In genomic region chr19:23770672-23771250, GRCh38 we compare ENCODE assay signal across 18 cellular contexts. TPM values are rescaled to one million over a fixed set of nuclear protein-coding genes. Genes with fewer than 3 reads are reported as not detected.
A peak's percentile ranks its signal among the peaks of the same experiment; 100 is the strongest.
DNase-seq lines count a peak whose midpoint lies in the region; ATAC-seq and TF ChIP-seq lines count a peak whose summit lies in the region.
"Had no signal": no experiment of that assay in that cellular context is flagged by ENCODE, and none has a peak within 500 bp of the region (broad histone marks: within the 10 kb centered on the region; RNA-seq: fewer than 3 reads in every experiment).

No MANE protein-coding gene starts in this region.

- no peak overlapping the region for H3K27ac ChIP-seq in GM23338 (ENCODE audit: low read depth)
- H3K27ac ChIP-seq in RWPE2 (ENCODE audit: poor library complexity, severe bottlenecking), result peak overlapping the region; percentile 35
- peak overlapping the region; percentile 80 for H3K27ac ChIP-seq in epithelial cell of prostate
- H3K27ac ChIP-seq: C4-2B had no signal

- TF ChIP-seq CTCF in activated CD8-positive, alpha-beta T cell treated with anti-CD3 and anti-CD28 coated beads for 36 hours (IDR thresholded peaks at IDR 0.05), result no peak
- no peak for TF ChIP-seq CTCF in GM23338 (conservative IDR thresholded peaks at IDR 0.05; ENCODE audit: low read depth in 2 of 2)
- TF ChIP-seq CTCF in RWPE2 (IDR thresholded peaks at IDR 0.05; ENCODE audit: poor library complexity, severe bottlenecking), result no peak

- H3K36me3 Mint-ChIP-seq in activated CD8-positive, alpha-beta T cell treated with anti-CD3 and anti-CD28 coated beads for 36 hours (ENCODE audit: low read depth), result peaks cover 34% of the 10 kb centered on the region
- H3K36me3 Mint-ChIP-seq in activated CD8-positive, alpha-beta T cell treated with anti-CD3 and anti-CD28 coated beads, Interleukin-2, amount 10 ng/mL, durations not matched to agents 7 days and 5 days (ENCODE audit: low read depth), result peaks cover 41% of the 10 kb centered on the region
- peaks cover 46% of the 10 kb centered on the region for H3K36me3 Mint-ChIP-seq in GM23338 (ENCODE audit: low read depth)

- H3K9me2 ChIP-seq in GM23338 (ENCODE audit: insufficient read depth), result no peaks in the 10 kb centered on the region

- DNase-seq in activated CD8-positive, alpha-beta T cell treated with anti-CD3 and anti-CD28 coated beads for 36 hours, result no peak
- DNase-seq in activated CD8-positive, alpha-beta T cell treated with anti-CD3 and anti-CD28 coated beads, Interleukin-2, amount 10 ng/mL, durations not matched to agents 7 days and 5 days, result no peak
- no peak for DNase-seq in GM23338 (ENCODE audit: low spot score)
- no peak for DNase-seq in RWPE2 (ENCODE audit: low spot score)
- no peak for DNase-seq in epithelial cell of prostate (ENCODE audit: low read depth, low spot score)
- DNase-seq: GOT3, HCEC 1CT, KG1, NCI-H1092 treated with DMSO at 0.1 percent for 48 hours, NCI-H1436 treated with DMSO at 0.1 percent for 48 hours, NCI-H2029, NCI-H2227 treated with DMSO at 0.1 percent for 48 hours, NCI-H510A had no signal

- POLR2A ChIA-PET in activated CD8-positive, alpha-beta T cell treated with anti-CD3 and anti-CD28 coated beads for 36 hours (lab: Charles Lee), result no interaction called here
- POLR2A ChIA-PET in activated CD8-positive, alpha-beta T cell treated with anti-CD3 and anti-CD28 coated beads, Interleukin-2, amount 10 ng/mL, durations not matched to agents 7 days and 5 days (lab: Charles Lee), result no interaction called here

- no peak overlapping the region for H3K4me2 ChIP-seq in GM23338

- H3K36me3 ChIP-seq in GM23338 (ENCODE audit: insufficient read depth) (peaks cover 5% of the 10 kb centered on the region), RWPE2 (ENCODE audit: low read depth) (peaks cover 13% of the 10 kb centered on the region; the same call in 1 of the 2 replicates)

- CTCF ChIA-PET in activated CD8-positive, alpha-beta T cell treated with anti-CD3 and anti-CD28 coated beads for 36 hours (lab: Charles Lee), result no interaction called here
- CTCF ChIA-PET in activated CD8-positive, alpha-beta T cell treated with anti-CD3 and anti-CD28 coated beads, Interleukin-2, amount 10 ng/mL, durations not matched to agents 7 days and 5 days (lab: Charles Lee), result no interaction called here

- H3K79me2 ChIP-seq in GM23338 (replicated peaks; ENCODE audit: insufficient read depth), result peaks cover 97% of the 10 kb centered on the region

- ATAC-seq in activated CD8-positive, alpha-beta T cell treated with anti-CD3 and anti-CD28 coated beads for 36 hours, result peak; percentile 52
- no peak for ATAC-seq in activated CD8-positive, alpha-beta T cell treated with anti-CD3 and anti-CD28 coated beads, Interleukin-2, amount 10 ng/mL, durations not matched to agents 7 days and 5 days
- ATAC-seq in GM23338 (no peak), RWPE2 (ENCODE audit: low read depth) (no peak), esophagus mucosa (no peak), GM19324 (IDR thresholded peaks at IDR 0.05; ENCODE audit: low FRiP score, unreplicated experiment) (no peak), GM21786 (IDR thresholded peaks at IDR 0.05; ENCODE audit: unreplicated experiment) (no peak)
- ATAC-seq: Right ventricle myocardium inferior had no signal

- H4K20me1 ChIP-seq in GM23338 (replicated peaks; ENCODE audit: insufficient read depth), result peaks cover 74% of the 10 kb centered on the region

- intact Hi-C loops in activated CD8-positive, alpha-beta T cell treated with anti-CD3 and anti-CD28 coated beads for 36 hours (cut with micrococcal nuclease), result no loop called here

- H3K27me3 Mint-ChIP-seq in activated CD8-positive, alpha-beta T cell treated with anti-CD3 and anti-CD28 coated beads for 36 hours, result no peaks in the 10 kb centered on the region
- H3K27me3 Mint-ChIP-seq in activated CD8-positive, alpha-beta T cell treated with anti-CD3 and anti-CD28 coated beads, Interleukin-2, amount 10 ng/mL, durations not matched to agents 7 days and 5 days (ENCODE audit: low read depth), result no peaks in the 10 kb centered on the region
- H3K27me3 Mint-ChIP-seq in GM23338 (ENCODE audit: insufficient read depth, low read depth, poor library complexity), result no peaks in the 10 kb centered on the region

- no peaks in the 10 kb centered on the region for H3F3A ChIP-seq in GM23338 (replicated peaks; ENCODE audit: low read depth)

- H3K9me3 Mint-ChIP-seq in activated CD8-positive, alpha-beta T cell treated with anti-CD3 and anti-CD28 coated beads for 36 hours, result no peaks in the 10 kb centered on the region
- H3K9me3 Mint-ChIP-seq in activated CD8-positive, alpha-beta T cell treated with anti-CD3 and anti-CD28 coated beads, Interleukin-2, amount 10 ng/mL, durations not matched to agents 7 days and 5 days (ENCODE audit: insufficient read depth), result no peaks in the 10 kb centered on the region
- no peaks in the 10 kb centered on the region for H3K9me3 Mint-ChIP-seq in GM23338

- peaks cover 35% of the 10 kb centered on the region for H3K4me1 Mint-ChIP-seq in activated CD8-positive, alpha-beta T cell treated with anti-CD3 and anti-CD28 coated beads for 36 hours (ENCODE audit: low read depth)
- H3K4me1 Mint-ChIP-seq in activated CD8-positive, alpha-beta T cell treated with anti-CD3 and anti-CD28 coated beads, Interleukin-2, amount 10 ng/mL, durations not matched to agents 7 days and 5 days (ENCODE audit: low read depth), result peaks cover 4% of the 10 kb centered on the region
- H3K4me1 Mint-ChIP-seq in GM23338, result peaks cover 6% of the 10 kb centered on the region; the same call in 2 of the 3 replicates

- H3K4me3 ChIP-seq in GM23338, result no peak overlapping the region
- H3K4me3 ChIP-seq in RWPE2 (ENCODE audit: severe bottlenecking), result no peak overlapping the region

- no peak overlapping the region for H2AFZ ChIP-seq in GM23338

- peak overlapping the region; percentile 71 for H3K27ac Mint-ChIP-seq in activated CD8-positive, alpha-beta T cell treated with anti-CD3 and anti-CD28 coated beads for 36 hours
- H3K27ac Mint-ChIP-seq in activated CD8-positive, alpha-beta T cell treated with anti-CD3 and anti-CD28 coated beads, Interleukin-2, amount 10 ng/mL, durations not matched to agents 7 days and 5 days, result no peak overlapping the region
- peak overlapping the region; percentile 9; the same call in 1 of the 2 replicates for H3K27ac Mint-ChIP-seq in GM23338

- H3K4me1 ChIP-seq in GM23338 (ENCODE audit: insufficient read depth) (peaks cover 2% of the 10 kb centered on the region; the same call in 1 of the 2 replicates), RWPE2 (ENCODE audit: insufficient read depth, poor library complexity, severe bottlenecking) (peaks cover 6% of the 10 kb centered on the region)

- no peak overlapping the region for H3K4me3 Mint-ChIP-seq in activated CD8-positive, alpha-beta T cell treated with anti-CD3 and anti-CD28 coated beads for 36 hours
- no peak overlapping the region for H3K4me3 Mint-ChIP-seq in activated CD8-positive, alpha-beta T cell treated with anti-CD3 and anti-CD28 coated beads, Interleukin-2, amount 10 ng/mL, durations not matched to agents 7 days and 5 days
- H3K4me3 Mint-ChIP-seq in GM23338, result no peak overlapping the region

- no peaks in the 10 kb centered on the region for H3K27me3 ChIP-seq in GM23338 (ENCODE audit: insufficient read depth)
- no peaks in the 10 kb centered on the region for H3K27me3 ChIP-seq in RWPE2 (ENCODE audit: insufficient read depth, poor library complexity, severe bottlenecking)

- H3K9me3 ChIP-seq in RWPE2 (ENCODE audit: severe bottlenecking), result no peaks in the 10 kb centered on the region

TF ChIP-seq in GM23338, 12 proteins besides CTCF, POLR2A, EP300 and RAD21 (continues in another document):
- no peak for TF ChIP-seq ZNF331 (CRISPR knock-in tag; IDR thresholded peaks at IDR 0.05; ENCODE audit: low read depth)

RNA-seq across cellular contexts. Expression of gene ZNF681, which starts 12.1 kb away (rescaled TPM):
- 1 to 10 TPM; 5.0 to 6.4 TPM for total RNA-seq in activated CD8-positive, alpha-beta T cell treated with anti-CD3 and anti-CD28 coated beads for 36 hours
- 1 to 10 TPM; 5.5 to 7.5 TPM for total RNA-seq in activated CD8-positive, alpha-beta T cell treated with anti-CD3 and anti-CD28 coated beads, Interleukin-2, amount 10 ng/mL, durations not matched to agents 7 days and 5 days
- 16.8 and 25.1 TPM in 2 replicates for total RNA-seq in GM23338 (2014; rRNA removed; shearing (Covaris generic))
- polyA plus RNA-seq in GM23338 (2016; fragmentation: Nextera tagmentation; extraction: Ambion mirVana), result 8.4 and 9.4 TPM in 2 replicates
- 1.5 TPM for total RNA-seq in esophagus mucosa
